Comparison of ENCODE assay signal across 16 cellular contexts in genomic region chr12:99027491-99027890, GRCh38.
"Had no signal": no experiment of that assay in that cellular context is flagged by ENCODE, and none has a peak within 500 bp of the region (broad histone marks: within the 10 kb centered on the region; RNA-seq: fewer than 3 reads in every experiment).

No MANE protein-coding gene starts in this region.

- H3K9ac ChIP-seq: neural progenitor cell had no signal

- H3K4me1 ChIP-seq: neural progenitor cell, testis, upper lobe of right lung had no signal

- ATAC-seq: stimulated activated naive CD8-positive, alpha-beta T cell treated with anti-CD3 and anti-CD28 coated beads, Interleukin-15, amount 100 ng/mL, for 72 hours; upper lobe of right lung had no signal

- H3K4me3 ChIP-seq: neural progenitor cell, ovary, testis, upper lobe of right lung had no signal

- H3K27me3 ChIP-seq: neural progenitor cell, ovary, testis, upper lobe of right lung had no signal

- H3K27ac Mint-ChIP-seq: activated CD4-positive, alpha-beta memory T cell treated with anti-CD3 and anti-CD28 coated beads for 36 hours; activated naive CD8-positive, alpha-beta T cell treated with anti-CD3 and anti-CD28 coated beads for 36 hours; neural progenitor cell; stimulated activated naive CD8-positive, alpha-beta T cell treated with anti-CD3 and anti-CD28 coated beads, Interleukin-15, amount 100 ng/mL, for 72 hours had no signal

- H3K36me3 Mint-ChIP-seq: activated CD4-positive, alpha-beta memory T cell treated with anti-CD3 and anti-CD28 coated beads for 36 hours; activated naive CD8-positive, alpha-beta T cell treated with anti-CD3 and anti-CD28 coated beads for 36 hours; neural progenitor cell had no signal

- H3K4me1 Mint-ChIP-seq: activated naive CD8-positive, alpha-beta T cell treated with anti-CD3 and anti-CD28 coated beads for 36 hours; stimulated activated naive CD8-positive, alpha-beta T cell treated with anti-CD3 and anti-CD28 coated beads, Interleukin-15, amount 100 ng/mL, for 72 hours had no signal

- H3K27me3 Mint-ChIP-seq: activated naive CD8-positive, alpha-beta T cell treated with anti-CD3 and anti-CD28 coated beads for 36 hours had no signal

- H3K27ac ChIP-seq: neural progenitor cell, ovary, testis, upper lobe of right lung had no signal

- H3K4me3 Mint-ChIP-seq: activated CD4-positive, alpha-beta memory T cell treated with anti-CD3 and anti-CD28 coated beads for 36 hours; activated naive CD8-positive, alpha-beta T cell treated with anti-CD3 and anti-CD28 coated beads for 36 hours; neural progenitor cell; stimulated activated naive CD8-positive, alpha-beta T cell treated with anti-CD3 and anti-CD28 coated beads, Interleukin-15, amount 100 ng/mL, for 72 hours had no signal

- H3K9me3 Mint-ChIP-seq: activated CD4-positive, alpha-beta memory T cell treated with anti-CD3 and anti-CD28 coated beads for 36 hours; activated naive CD8-positive, alpha-beta T cell treated with anti-CD3 and anti-CD28 coated beads for 36 hours; neural progenitor cell had no signal

- H2AFZ ChIP-seq: neural progenitor cell had no signal

- H3K4me2 ChIP-seq: neural progenitor cell had no signal

- DNase-seq: activated CD4-positive, alpha-beta memory T cell treated with anti-CD3 and anti-CD28 coated beads for 36 hours; activated CD4-positive, alpha-beta T cell treated with anti-CD3 and anti-CD28 coated beads for 1 hour; activated gamma-delta T cell treated with Interleukin-2 at 50 U/mL for 16 hours; activated naive CD8-positive, alpha-beta T cell treated with anti-CD3 and anti-CD28 coated beads for 36 hours; activated T-cell treated with anti-CD3 and anti-CD28 coated beads, Interleukin-2, amount 50 U/mL, for 48 hours; aorta; effector CD4-positive, alpha-beta T cell; hippocampal formation; ovary; stimulated activated CD4-positive, alpha-beta T cell treated with anti-CD3 and anti-CD28 coated beads, Interleukin-15, amount 100 ng/mL, for 24 hours; stimulated activated CD4-positive, alpha-beta T cell treated with anti-CD3 and anti-CD28 coated beads, Interleukin-4, amount 100 ng/mL, for 4 hours; stimulated activated naive CD8-positive, alpha-beta T cell treated with anti-CD3 and anti-CD28 coated beads, Interleukin-15, amount 100 ng/mL, for 72 hours; T-helper 9 cell; testis; upper lobe of right lung had no signal

- H3K9me3 ChIP-seq: ovary, testis, upper lobe of right lung had no signal

- H3K36me3 ChIP-seq: neural progenitor cell, ovary, upper lobe of right lung had no signal
